Comparison of ENCODE assay signal across 23 cellular contexts in genomic region chr17:64112978-64113377, GRCh38.
"Had no signal": no experiment of that assay in that cellular context is flagged by ENCODE, and none has a peak within 500 bp of the region (broad histone marks: within the 10 kb centered on the region; RNA-seq: fewer than 3 reads in every experiment).

No MANE protein-coding gene starts in this region.

- H3K27me3 Mint-ChIP-seq: activated CD4-positive, alpha-beta memory T cell treated with anti-CD3 and anti-CD28 coated beads for 36 hours; activated CD4-positive, alpha-beta T cell treated with anti-CD3 and anti-CD28 coated beads, Interleukin-2, amount 10 ng/mL, durations not matched to agents 24 days and 14 days; activated naive CD8-positive, alpha-beta T cell treated with anti-CD3 and anti-CD28 coated beads, Interleukin-2, amount 10 ng/mL, durations not matched to agents 7 days and 5 days; progenitor cell of endocrine pancreas had no signal

- H3K27me3 ChIP-seq: ovary, right lobe of liver had no signal

- H3K4me3 Mint-ChIP-seq: activated CD4-positive, alpha-beta memory T cell treated with anti-CD3 and anti-CD28 coated beads for 36 hours; activated CD4-positive, alpha-beta T cell treated with anti-CD3 and anti-CD28 coated beads, Interleukin-2, amount 10 ng/mL, durations not matched to agents 24 days and 14 days; activated naive CD8-positive, alpha-beta T cell treated with anti-CD3 and anti-CD28 coated beads, Interleukin-2, amount 10 ng/mL, durations not matched to agents 7 days and 5 days; activated T-cell treated with anti-CD3 and anti-CD28 coated beads, Interleukin-2, amount 50 U/mL, for 4 hours; endodermal cell; nephron had no signal

- H3K9me3 ChIP-seq: ovary, right lobe of liver, thoracic aorta had no signal

- DNase-seq: activated CD4-positive, alpha-beta memory T cell treated with anti-CD3 and anti-CD28 coated beads for 36 hours; activated CD4-positive, alpha-beta T cell treated with anti-CD3 and anti-CD28 coated beads, Interleukin-2, amount 10 ng/mL, durations not matched to agents 24 days and 14 days; activated naive CD4-positive, alpha-beta T cell; activated naive CD8-positive, alpha-beta T cell treated with anti-CD3 and anti-CD28 coated beads, Interleukin-2, amount 10 ng/mL, durations not matched to agents 7 days and 5 days; activated T-cell treated with anti-CD3 and anti-CD28 coated beads, Interleukin-2, amount 50 U/mL, for 4 hours; amniotic stem cell; caudate nucleus; foreskin fibroblast; head of caudate nucleus; hippocampal formation; left cardiac atrium; mammary epithelial cell; ovary; stimulated activated CD4-positive, alpha-beta T cell treated with anti-CD3 and anti-CD28 coated beads, Interleukin-2, amount 100 ng/mL, for 48 hours; stimulated activated naive CD8-positive, alpha-beta T cell treated with anti-CD3 and anti-CD28 coated beads, Interleukin-15, Interleukin-2, amounts not matched to agents 100 U/mL and 50 U/mL, for 24 hours had no signal

- H3K27ac ChIP-seq: ovary, thoracic aorta, VCaP had no signal

- H3K9me3 Mint-ChIP-seq: activated CD4-positive, alpha-beta memory T cell treated with anti-CD3 and anti-CD28 coated beads for 36 hours; activated CD4-positive, alpha-beta T cell treated with anti-CD3 and anti-CD28 coated beads, Interleukin-2, amount 10 ng/mL, durations not matched to agents 24 days and 14 days; activated naive CD8-positive, alpha-beta T cell treated with anti-CD3 and anti-CD28 coated beads, Interleukin-2, amount 10 ng/mL, durations not matched to agents 7 days and 5 days; activated T-cell treated with anti-CD3 and anti-CD28 coated beads, Interleukin-2, amount 50 U/mL, for 4 hours; endodermal cell; nephron had no signal

- H3K27ac Mint-ChIP-seq: activated CD4-positive, alpha-beta memory T cell treated with anti-CD3 and anti-CD28 coated beads for 36 hours; activated CD4-positive, alpha-beta T cell treated with anti-CD3 and anti-CD28 coated beads, Interleukin-2, amount 10 ng/mL, durations not matched to agents 24 days and 14 days; activated naive CD8-positive, alpha-beta T cell treated with anti-CD3 and anti-CD28 coated beads, Interleukin-2, amount 10 ng/mL, durations not matched to agents 7 days and 5 days; endodermal cell; nephron; progenitor cell of endocrine pancreas had no signal

- ATAC-seq: activated CD4-positive, CD25-positive, alpha-beta regulatory T cell treated with anti-CD3 and anti-CD28 coated beads, Interleukin-2, amount 50 U/mL, for 24 hours; activated T-cell treated with anti-CD3 and anti-CD28 coated beads, Interleukin-2, amount 50 U/mL, for 4 hours; esophagus mucosa; left cardiac atrium; right lobe of liver; stimulated activated naive CD8-positive, alpha-beta T cell treated with anti-CD3 and anti-CD28 coated beads, Interleukin-15, Interleukin-2, amounts not matched to agents 100 U/mL and 50 U/mL, for 24 hours had no signal

- H3K4me3 ChIP-seq: ovary, right lobe of liver, thoracic aorta had no signal

- H3K36me3 ChIP-seq: ovary, right lobe of liver, thoracic aorta had no signal
